15 cellular contexts compared by ENCODE assay signal in genomic region chr12:7059780-7060179, GRCh38. TPM values are rescaled to one million over a fixed set of nuclear protein-coding genes. Genes with fewer than 3 reads are reported as not detected.
DNase-seq lines count a peak whose midpoint lies in the region; TF ChIP-seq lines count a peak whose summit lies in the region.
"Had no signal": no experiment of that assay in that cellular context is flagged by ENCODE, and none has a peak within 500 bp of the region (broad histone marks: within the 10 kb centered on the region; RNA-seq: fewer than 3 reads in every experiment).

No MANE protein-coding gene starts in this region.

- no peak overlapping the region for H2BK15ac ChIP-seq in mesenchymal stem cell (ENCODE audit: low read depth, poor library complexity, severe bottlenecking)

- H3K27me3 ChIP-seq in ACC112 (ENCODE audit: insufficient read depth, low read length) (peaks cover 7% of the 10 kb centered on the region; the same call in 1 of the 2 replicates), mammary epithelial cell (ENCODE audit: insufficient read depth, low read length) (no peaks in the 10 kb centered on the region), mesenchymal stem cell (ENCODE audit: control insufficient read depth in 1 of 2, insufficient read depth in 1 of 2, low read length in 2 of 2) (peaks cover 0 to 25% of the 10 kb centered on the region in 2 experiments)
- H3K27me3 ChIP-seq: thyroid gland had no signal

- H4K20me1 ChIP-seq in mammary epithelial cell (ENCODE audit: insufficient read depth, low read length) = no peaks in the 10 kb centered on the region

- dilution Hi-C loops in mammary epithelial cell (cut with HindIII; ENCODE audit: low sequenced_read_pairs) = loop anchor here (5.0 kb wide), 3 partner anchors 43 to 103 kb away; no protein-coding TSS in a partner anchor

- in situ Hi-C loops in mammary epithelial cell (cut with MboI; ENCODE audit: low sequenced_read_pairs in 2 of 2) = loop anchor here in 1 of 2 donors (5.0 kb wide), 1 partner anchor 48 kb away; the partner anchor contains the start of gene C1RL

- H2AFZ ChIP-seq in ACC112 (ENCODE audit: low read length, unreplicated experiment) (no peak overlapping the region), mammary epithelial cell (ENCODE audit: low read depth, low read length) (peak overlapping the region; percentile 80), mesenchymal stem cell (ENCODE audit: low read depth, low read length) (no peak overlapping the region)

- intact Hi-C loops in mammary epithelial cell (cut with micrococcal nuclease) = loop anchor here (1.0 to 10.0 kb wide), 8 partner anchors 20 to 575 kb away; partner anchors contain the start of genes C1R and C1RL

- H3K27ac ChIP-seq in ACC112 (ENCODE audit: low read depth, low read length) (peak overlapping the region; percentile 72), mammary epithelial cell (ENCODE audit: insufficient read depth, low read depth, low read length) (no peak overlapping the region), mesenchymal stem cell (ENCODE audit: low read length, poor library complexity, severe bottlenecking) (no peak overlapping the region), skin epidermis (peak overlapping the region in 16 of 21 experiments; percentile 10 to 88 (median 64)), caudate nucleus (ENCODE audit: low read depth, low read length) (no peak overlapping the region), substantia nigra (ENCODE audit: low read depth, low read length, poor library complexity, severe bottlenecking) (no peak overlapping the region)

- H2BK120ac ChIP-seq in mesenchymal stem cell (ENCODE audit: low read depth, low read length) = peak overlapping the region; percentile 57

- H3K4me3 ChIP-seq in ACC112 (ENCODE audit: low read depth, low read length) (no peak overlapping the region), mammary epithelial cell (replicated peaks in 1 of 3; ENCODE audit: insufficient read depth in 1 of 3, low read depth in 2 of 3, low read length in 3 of 3) (no peak overlapping the region), mesenchymal stem cell (ENCODE audit: insufficient read depth in 1 of 2, low read depth in 1 of 2, low read length in 2 of 2) (peak overlapping the region in 1 of 2 experiments; percentile 34), skin epidermis (no peak overlapping the region)
- H3K4me3 ChIP-seq: thyroid gland had no signal

- H3K9me3 ChIP-seq in mammary epithelial cell (replicated peaks; ENCODE audit: insufficient read depth, low read length) (no peaks in the 10 kb centered on the region), mesenchymal stem cell (ENCODE audit: control insufficient read depth, low read length) (no peaks in the 10 kb centered on the region)
- H3K9me3 ChIP-seq: SK-N-SH, thyroid gland had no signal

- H3K18ac ChIP-seq in mesenchymal stem cell (ENCODE audit: low read depth in 1 of 2, low read length in 2 of 2) = peak overlapping the region in 1 of 2 experiments; percentile 45

- H4K91ac ChIP-seq in mesenchymal stem cell (ENCODE audit: low read length) = no peak overlapping the region

- H3K4me2 ChIP-seq in mammary epithelial cell (ENCODE audit: insufficient read depth, low read depth, low read length) (peak overlapping the region; percentile 3), mesenchymal stem cell (ENCODE audit: low read length, poor library complexity, severe bottlenecking) (no peak overlapping the region)
- H3K4me2 ChIP-seq: SK-N-SH had no signal

- peaks cover 25% of the 10 kb centered on the region for H3K4me1 ChIP-seq in ACC112 (ENCODE audit: control insufficient read depth, insufficient read depth, low read length, unreplicated experiment)
- H3K4me1 ChIP-seq in mammary epithelial cell (ENCODE audit: insufficient read depth, low read length) = peaks cover 11% of the 10 kb centered on the region
- peaks cover 5% of the 10 kb centered on the region for H3K4me1 ChIP-seq in mesenchymal stem cell (ENCODE audit: control insufficient read depth, insufficient read depth, low read depth, low read length)

- 98% methylated on average over 4 of the region's 4 CpGs for WGBS in mammary epithelial cell (ENCODE audit: low coverage, missing lambda C conversion rate)
- 94% methylated on average over 4 of the region's 4 CpGs for WGBS in mesenchymal stem cell

- H3K9ac ChIP-seq in mammary epithelial cell (ENCODE audit: insufficient read depth, low read length) = peak overlapping the region; percentile 8
- peak overlapping the region; percentile 96 for H3K9ac ChIP-seq in mesenchymal stem cell (ENCODE audit: low read length)
- H3K9ac ChIP-seq: SK-N-SH had no signal

- no peak overlapping the region for H4K8ac ChIP-seq in mesenchymal stem cell (ENCODE audit: low read length)

- TF ChIP-seq CTCF in mammary epithelial cell (conservative IDR thresholded peaks at IDR 0.05 in 1 of 2, IDR thresholded peaks at IDR 0.05 in 1 of 2; ENCODE audit: extremely low read depth in 1 of 2, insufficient read depth in 1 of 2, low read depth in 1 of 2, low read length in 2 of 2) = no peak

- CTCF ChIA-PET in mammary epithelial cell (lab: Charles Lee; ENCODE audit: low non-redundant PET) = no interaction called here

- H3K79me2 ChIP-seq in ACC112 (ENCODE audit: control insufficient read depth, insufficient read depth, low read length, unreplicated experiment) = peaks cover 6% of the 10 kb centered on the region
- no peaks in the 10 kb centered on the region for H3K79me2 ChIP-seq in mammary epithelial cell (ENCODE audit: insufficient read depth, low read length)

- no peak overlapping the region for H3K23ac ChIP-seq in mesenchymal stem cell (ENCODE audit: low read length in 2 of 2)

- peak overlapping the region; percentile 25 to 32 for H2BK12ac ChIP-seq in mesenchymal stem cell (ENCODE audit: low read length in 2 of 2)

- H3K14ac ChIP-seq in mesenchymal stem cell (ENCODE audit: low read length in 2 of 2) = no peak overlapping the region

- BruUV-seq in mammary epithelial cell (replicated peaks; lab: Mats Ljungman, UMichigan) = no TSS peak

- no peak overlapping the region for H2AK5ac ChIP-seq in mesenchymal stem cell (ENCODE audit: low read length, severe bottlenecking)

- no peaks in the 10 kb centered on the region for H3K79me1 ChIP-seq in mesenchymal stem cell (replicated peaks; ENCODE audit: low read length, poor library complexity, severe bottlenecking)

- H3K4ac ChIP-seq in mesenchymal stem cell (ENCODE audit: low read depth in 1 of 2, low read length in 2 of 2) = peak overlapping the region; percentile 40 to 69

- H3K36me3 ChIP-seq in ACC112 (ENCODE audit: insufficient read depth, low read length) = no peaks in the 10 kb centered on the region
- H3K36me3 ChIP-seq in mammary epithelial cell (ENCODE audit: insufficient read depth, low read length) = no peaks in the 10 kb centered on the region
- peaks cover 0 to 26% of the 10 kb centered on the region in 2 experiments for H3K36me3 ChIP-seq in mesenchymal stem cell (ENCODE audit: control insufficient read depth in 1 of 2, insufficient read depth in 2 of 2, low read depth in 1 of 2, low read length in 2 of 2)
- H3K36me3 ChIP-seq: thyroid gland had no signal

- H2BK5ac ChIP-seq in mesenchymal stem cell (ENCODE audit: low read depth, low read length, poor library complexity, severe bottlenecking) = no peak overlapping the region

- no peak for DNase-seq in mammary epithelial cell
- DNase-seq in mesenchymal stem cell = no peak
- DNase-seq in caudate nucleus (lab: John Stamatoyannopoulos, UW) = no peak
- no peak for DNase-seq in epidermal melanocyte (ENCODE audit: insufficient read length, low spot score)
- no peak for DNase-seq in COR-L47 (lab: John Stamatoyannopoulos, UW)
- no peak for DNase-seq in substantia nigra (lab: John Stamatoyannopoulos, UW)
- DNase-seq: activated gamma-delta T cell; CD4-positive, CD25-positive, alpha-beta regulatory T cell; DMS79 treated with DMSO at 0.1 percent for 48 hours; NCI-H2029 treated with DMSO at 0.1 percent for 48 hours; NCI-H524 treated with DMSO at 0.1 percent for 48 hours had no signal

RNA-seq across cellular contexts. Expression of gene C1S, which starts 0.7 kb away (rescaled TPM):
- 10 to 100 TPM in 1 of 2 donors, 1 to 10 TPM in 1; 3.5 to 13.8 TPM for total RNA-seq in mammary epithelial cell
- polyA plus RNA-seq in mammary epithelial cell = 2.2 TPM
- not detected for polyA minus RNA-seq in mammary epithelial cell
- 92.4 TPM for polyA plus RNA-seq in mesenchymal stem cell (2013, experiment 1 of 2)
- polyA plus RNA-seq in mesenchymal stem cell (2013, experiment 2 of 2) = 91.8 TPM
- polyA plus RNA-seq: CD4-positive, CD25-positive, alpha-beta regulatory T cell had no signal

RNA-seq across cellular contexts. Expression of gene C1R, which starts 32.5 kb away (rescaled TPM):
- total RNA-seq in mammary epithelial cell = 10 to 100 TPM in 1 of 2 donors, 1 to 10 TPM in 1; 6.1 to 16.3 TPM
- polyA plus RNA-seq in mammary epithelial cell = 5.3 TPM
- polyA minus RNA-seq in mammary epithelial cell = 14.7 TPM
- polyA plus RNA-seq in mesenchymal stem cell (2013, experiment 1 of 2) = 79.1 TPM
- polyA plus RNA-seq in mesenchymal stem cell (2013, experiment 2 of 2) = 79.5 TPM

RNA-seq across cellular contexts. Expression of gene LPCAT3, which starts 41.5 kb away (rescaled TPM):
- 10 to 100 TPM; 22.8 to 31.3 TPM for total RNA-seq in mammary epithelial cell
- polyA plus RNA-seq in mammary epithelial cell = 48.0 TPM
- polyA minus RNA-seq in mammary epithelial cell = 39.9 TPM
- 103 TPM for polyA plus RNA-seq in mesenchymal stem cell (2013, experiment 1 of 2)
- 102 TPM for polyA plus RNA-seq in mesenchymal stem cell (2013, experiment 2 of 2)

RNA-seq across cellular contexts. Expression of gene C1RL, which starts 49.2 kb away (rescaled TPM):
- total RNA-seq in mammary epithelial cell = 10 to 100 TPM; 32.1 to 38.3 TPM
- polyA plus RNA-seq in mammary epithelial cell = 16.6 TPM
- 23.6 TPM for polyA minus RNA-seq in mammary epithelial cell
- 18.5 TPM for polyA plus RNA-seq in mesenchymal stem cell (2013, experiment 1 of 2)
- 18.8 TPM for polyA plus RNA-seq in mesenchymal stem cell (2013, experiment 2 of 2)

Comparison
In these comparisons a context has a peak if more than half of its experiments do, and no peak if none do; other contexts are left out.
1. H3K27ac ChIP-seq: peak in ACC112 (single experiment) and skin epidermis (16 of 21); none in mammary epithelial cell (single experiment), mesenchymal stem cell (single experiment), caudate nucleus (single experiment) and substantia nigra (single experiment).